In genomic region chr19:48963371-48964204, GRCh38 we compare ENCODE assay signal across 8 cellular contexts. TPM values are rescaled to one million over a fixed set of nuclear protein-coding genes. Genes with fewer than 3 reads are reported as not detected.
DNase-seq lines count a peak whose midpoint lies in the region; ATAC-seq, FAIRE-seq and TF ChIP-seq lines count a peak whose summit lies in the region.

No MANE protein-coding gene starts in this region.

- peaks cover 4% of the 10 kb centered on the region for H3K9me3 Mint-ChIP-seq in WTC11

- peak; percentile 21 for ATAC-seq in WTC11
- ATAC-seq in HG03025 (IDR thresholded peaks at IDR 0.05; ENCODE audit: low FRiP score, unreplicated experiment) = no peak
- no peak for ATAC-seq in HG02623 (IDR thresholded peaks at IDR 0.05; ENCODE audit: unreplicated experiment)

- DNase-seq in GM03348 (ENCODE audit: low spot score) (peak; percentile 83), WTC11 (ENCODE audit: low spot score) (peak; percentile 75), keratinocyte (ENCODE audit: low read depth, low spot score) (no peak)
- peak; percentile 25 for DNase-seq in central memory CD4-positive, alpha-beta T cell
- peak; percentile 67 for DNase-seq in stimulated activated CD4-positive, alpha-beta T cell treated with anti-CD3 and anti-CD28 coated beads, Interleukin-12 subunit alpha, Interleukin-12 subunit beta, amount 100 ng/mL, for 4 hours

- peaks cover 40% of the 10 kb centered on the region for H3K36me3 Mint-ChIP-seq in WTC11

- H3K9me3 ChIP-seq in HUES6 (ENCODE audit: control insufficient read depth, insufficient read depth, low read depth, low read length) = no peaks in the 10 kb centered on the region
- H3K9me3 ChIP-seq in keratinocyte (ENCODE audit: control insufficient read depth, low read depth, low read length) = no peaks in the 10 kb centered on the region

- H3K9ac ChIP-seq in HUES6 (ENCODE audit: low read length) = peak overlapping the region; percentile 98
- H3K9ac ChIP-seq in keratinocyte (ENCODE audit: control insufficient read depth, extremely low read depth, insufficient read depth, low read length) = peak overlapping the region; percentile 63

- peaks cover 6% of the 10 kb centered on the region for H4K20me1 ChIP-seq in keratinocyte (ENCODE audit: control insufficient read depth, extremely low read depth, insufficient read depth, low read length)

- H3K4me3 ChIP-seq in HUES6 (ENCODE audit: low read depth, low read length) (peak overlapping the region; percentile 55), keratinocyte (ENCODE audit: control insufficient read depth in 2 of 3, extremely low read depth in 1 of 3, insufficient read depth in 2 of 3, low read depth in 1 of 3, low read length in 3 of 3) (peak overlapping the region in 1 of 3 experiments; percentile 23)

- H3K27me3 ChIP-seq in HUES6 (ENCODE audit: control insufficient read depth, insufficient read depth, low read length) (no peaks in the 10 kb centered on the region), keratinocyte (ENCODE audit: control insufficient read depth, extremely low read depth, insufficient read depth, low read length) (no peaks in the 10 kb centered on the region)

- dilution Hi-C loops in keratinocyte (cut with MboI; ENCODE audit: extremely low pct_ligation_motif_present, low sequenced_read_pairs) = no loop called here

- peak overlapping the region; percentile 99 for H3K4me3 Mint-ChIP-seq in WTC11

- H3K27ac ChIP-seq in HUES6 (ENCODE audit: low read depth, low read length) (peak overlapping the region; percentile 95), keratinocyte (ENCODE audit: control insufficient read depth, insufficient read depth, low read length) (peak overlapping the region; percentile 79)

- POLR2A ChIA-PET in WTC11 (lab: Charles Lee) = interaction anchor here (0.6 to 1.4 kb wide), 8 partner anchors 30 to 334 kb away, joined by 3 to 6 read pairs (median 3); partner anchors contain the start of genes GYS1, PPP1R15A and RUVBL2

- H3K9me1 ChIP-seq in keratinocyte (ENCODE audit: control insufficient read depth, extremely low read depth, insufficient read depth, low read length) = peaks cover 4% of the 10 kb centered on the region

- H3K4me1 Mint-ChIP-seq in WTC11 = peaks cover 33% of the 10 kb centered on the region

- CTCF ChIA-PET in WTC11 (lab: Charles Lee) = interaction anchor here (0.6 to 2.2 kb wide), 8 partner anchors 29 to 175 kb away, joined by 3 to 13 read pairs (median 4); partner anchors contain the start of genes DHDH, GYS1 and RUVBL2

- H2AFZ ChIP-seq in keratinocyte (ENCODE audit: control insufficient read depth, low read length) = no peak overlapping the region

- H3K79me2 ChIP-seq in keratinocyte (ENCODE audit: control insufficient read depth, insufficient read depth, low read length) = peaks cover 7% of the 10 kb centered on the region

- TF ChIP-seq CTCF in WTC11 (IDR thresholded peaks at IDR 0.05) = no peak
- TF ChIP-seq CTCF in keratinocyte (optimal IDR thresholded peaks at IDR 0.05 in 1 of 3, IDR thresholded peaks at IDR 0.05 in 1 of 3, conservative IDR thresholded peaks at IDR 0.05 in 1 of 3; ENCODE audit: extremely low read depth in 1 of 3, insufficient read depth in 2 of 3, low read length in 3 of 3) = no peak

- H3K36me3 ChIP-seq in HUES6 (ENCODE audit: control insufficient read depth, insufficient read depth, low read length) (peaks cover 37% of the 10 kb centered on the region), keratinocyte (ENCODE audit: control insufficient read depth in 2 of 2, extremely low read depth in 1 of 2, insufficient read depth in 2 of 2, low read length in 2 of 2) (peaks cover 3 to 6% of the 10 kb centered on the region in 2 experiments)

- H3K27me3 Mint-ChIP-seq in WTC11 (ENCODE audit: low read depth) = no peaks in the 10 kb centered on the region

- peaks cover 29% of the 10 kb centered on the region for H3K4me1 ChIP-seq in HUES6 (ENCODE audit: control insufficient read depth, insufficient read depth, low read length)
- H3K4me1 ChIP-seq in keratinocyte (ENCODE audit: control insufficient read depth, extremely low read depth, insufficient read depth, low read length) = peaks cover 32% of the 10 kb centered on the region

- no peak for FAIRE-seq in keratinocyte (lab: Jason Lieb, UNC)

- H3K27ac Mint-ChIP-seq in WTC11 = peak overlapping the region; percentile 99

- H3K4me2 ChIP-seq in keratinocyte (ENCODE audit: control insufficient read depth, extremely low read depth, insufficient read depth, low read depth, low read length) = peak overlapping the region; percentile 98

TF ChIP-seq in WTC11, 78 proteins besides CTCF, POLR2A, EP300 and RAD21 (continues in another document):
- TF ChIP-seq EMX1 (CRISPR knock-in tag; IDR thresholded peaks at IDR 0.05) (peak; percentile 74; the same call in 1 of the 2 replicates), ATF3 (CRISPR knock-in tag; conservative IDR thresholded peaks at IDR 0.05) (no peak), CREB1 (CRISPR knock-in tag; IDR thresholded peaks at IDR 0.05) (no peak), E2F4 (CRISPR knock-in tag; IDR thresholded peaks at IDR 0.05; ENCODE audit: borderline replicate concordance, low read depth) (no peak), SP1 (CRISPR knock-in tag; conservative IDR thresholded peaks at IDR 0.05) (peak; percentile 48; the same call in 1 of the 2 replicates), FOXK1 (CRISPR knock-in tag; IDR thresholded peaks at IDR 0.05) (peak; percentile 68; the same call in 1 of the 2 replicates), FOXJ3 (CRISPR knock-in tag; IDR thresholded peaks at IDR 0.05; ENCODE audit: borderline replicate concordance) (no peak), ETV6 (CRISPR knock-in tag; IDR thresholded peaks at IDR 0.05) (peak; percentile 76; the same call in 1 of the 2 replicates), NFE2L1 (CRISPR knock-in tag; IDR thresholded peaks at IDR 0.05) (peak; percentile 98)

RNA-seq across cellular contexts. Expression of gene FTL, which starts 1.5 kb away (rescaled TPM):
- 1,061 to 1,225 TPM (median 1,202 TPM) in 3 replicates for total RNA-seq in WTC11 (2021)
- polyA plus RNA-seq in keratinocyte = 805 to 2,115 TPM (median 838 TPM) in 3 replicates
- 955 TPM for polyA plus RNA-seq in keratinocyte (2011; ENCODE audit: low read depth)
- 1,945 and 3,116 TPM in 2 replicates for polyA plus RNA-seq in keratinocyte (2011; cell fraction: cytosol; rRNA removed)
- 414 and 529 TPM in 2 replicates for polyA plus RNA-seq in keratinocyte (2011; cell fraction: nucleus; rRNA removed)
- polyA plus RNA-seq in keratinocyte (2012; ENCODE audit: low replicate concordance) = 1,829 and 5,588 TPM in 2 replicates
- 671 to 2,015 TPM (median 1,268 TPM) in 3 replicates for polyA minus RNA-seq in keratinocyte
- polyA minus RNA-seq in keratinocyte (2011; cell fraction: cytosol; rRNA and poly(A)+ RNA removed) = 940 TPM
- polyA minus RNA-seq in keratinocyte (2011; cell fraction: nucleus; rRNA and poly(A)+ RNA removed) = 167 and 210 TPM in 2 replicates

RNA-seq across cellular contexts. Expression of gene BAX, which starts 8.9 kb away (rescaled TPM):
- 346 to 387 TPM (median 351 TPM) in 3 replicates for total RNA-seq in WTC11 (2021)
- polyA plus RNA-seq in keratinocyte = 75.3 to 139 TPM (median 113 TPM) in 3 replicates
- 115 TPM for polyA plus RNA-seq in keratinocyte (2011; ENCODE audit: low read depth)
- 59.1 and 94.4 TPM in 2 replicates for polyA plus RNA-seq in keratinocyte (2011; cell fraction: cytosol; rRNA removed)
- 132 and 135 TPM in 2 replicates for polyA plus RNA-seq in keratinocyte (2011; cell fraction: nucleus; rRNA removed)
- polyA plus RNA-seq in keratinocyte (2012; ENCODE audit: low replicate concordance) = 140 and 147 TPM in 2 replicates
- polyA minus RNA-seq in keratinocyte = 46.4 to 110 TPM (median 58.4 TPM) in 3 replicates
- polyA minus RNA-seq in keratinocyte (2011; cell fraction: cytosol; rRNA and poly(A)+ RNA removed) = 81.3 TPM
- 27.2 and 28.4 TPM in 2 replicates for polyA minus RNA-seq in keratinocyte (2011; cell fraction: nucleus; rRNA and poly(A)+ RNA removed)

RNA-seq across cellular contexts. Expression of gene GYS1, which starts 29.5 kb away (rescaled TPM):
- 45.9 to 52.0 TPM (median 46.1 TPM) in 3 replicates for total RNA-seq in WTC11 (2021)
- polyA plus RNA-seq in keratinocyte = 46.5 to 61.9 TPM (median 58.6 TPM) in 3 replicates
- polyA plus RNA-seq in keratinocyte (2011; ENCODE audit: low read depth) = 27.3 TPM
- 39.9 and 44.0 TPM in 2 replicates for polyA plus RNA-seq in keratinocyte (2011; cell fraction: cytosol; rRNA removed)
- polyA plus RNA-seq in keratinocyte (2011; cell fraction: nucleus; rRNA removed) = 130 and 163 TPM in 2 replicates
- polyA plus RNA-seq in keratinocyte (2012; ENCODE audit: low replicate concordance) = 17.9 and 57.2 TPM in 2 replicates
- polyA minus RNA-seq in keratinocyte = 74.6 to 124 TPM (median 90.1 TPM) in 3 replicates
- polyA minus RNA-seq in keratinocyte (2011; cell fraction: cytosol; rRNA and poly(A)+ RNA removed) = 60.8 TPM
- polyA minus RNA-seq in keratinocyte (2011; cell fraction: nucleus; rRNA and poly(A)+ RNA removed) = 75.0 and 94.8 TPM in 2 replicates

RNA-seq across cellular contexts. Expression of gene DHDH, which starts 30.1 kb away (rescaled TPM):
- total RNA-seq in WTC11 (2021) = 3.0 to 3.4 TPM (median 3.1 TPM) in 3 replicates
- polyA plus RNA-seq in keratinocyte = 0.45 to 1.8 TPM (median 0.52 TPM) in 3 replicates
- 4.7 TPM for polyA plus RNA-seq in keratinocyte (2011; ENCODE audit: low read depth)
- polyA plus RNA-seq in keratinocyte (2011; cell fraction: cytosol; rRNA removed) = 0.24 and 1.4 TPM in 2 replicates
- 0.56 and 1.6 TPM in 2 replicates for polyA plus RNA-seq in keratinocyte (2011; cell fraction: nucleus; rRNA removed)
- 0.80 and 7.1 TPM in 2 replicates for polyA plus RNA-seq in keratinocyte (2012; ENCODE audit: low replicate concordance)
- polyA minus RNA-seq in keratinocyte = 1.6 TPM in 1 of 3 replicates, not detected in the others
- polyA minus RNA-seq in keratinocyte (2011; cell fraction: cytosol; rRNA and poly(A)+ RNA removed) = not detected
- polyA minus RNA-seq in keratinocyte (2011; cell fraction: nucleus; rRNA and poly(A)+ RNA removed) = not detected in 2 replicates

RNA-seq across cellular contexts. Expression of gene RUVBL2, which starts 30.1 kb away (rescaled TPM):
- 168 to 178 TPM (median 169 TPM) in 3 replicates for total RNA-seq in WTC11 (2021)
- 126 to 162 TPM (median 141 TPM) in 3 replicates for polyA plus RNA-seq in keratinocyte
- polyA plus RNA-seq in keratinocyte (2011; ENCODE audit: low read depth) = 28.2 TPM
- polyA plus RNA-seq in keratinocyte (2011; cell fraction: cytosol; rRNA removed) = 91.6 and 163 TPM in 2 replicates
- polyA plus RNA-seq in keratinocyte (2011; cell fraction: nucleus; rRNA removed) = 126 and 149 TPM in 2 replicates
- 75.4 and 158 TPM in 2 replicates for polyA plus RNA-seq in keratinocyte (2012; ENCODE audit: low replicate concordance)
- polyA minus RNA-seq in keratinocyte = 166 to 233 TPM (median 170 TPM) in 3 replicates
- polyA minus RNA-seq in keratinocyte (2011; cell fraction: cytosol; rRNA and poly(A)+ RNA removed) = 272 TPM
- 83.7 and 91.4 TPM in 2 replicates for polyA minus RNA-seq in keratinocyte (2011; cell fraction: nucleus; rRNA and poly(A)+ RNA removed)
